ENCODE assay signal across 14 cellular contexts in the genomic region with DNA sequence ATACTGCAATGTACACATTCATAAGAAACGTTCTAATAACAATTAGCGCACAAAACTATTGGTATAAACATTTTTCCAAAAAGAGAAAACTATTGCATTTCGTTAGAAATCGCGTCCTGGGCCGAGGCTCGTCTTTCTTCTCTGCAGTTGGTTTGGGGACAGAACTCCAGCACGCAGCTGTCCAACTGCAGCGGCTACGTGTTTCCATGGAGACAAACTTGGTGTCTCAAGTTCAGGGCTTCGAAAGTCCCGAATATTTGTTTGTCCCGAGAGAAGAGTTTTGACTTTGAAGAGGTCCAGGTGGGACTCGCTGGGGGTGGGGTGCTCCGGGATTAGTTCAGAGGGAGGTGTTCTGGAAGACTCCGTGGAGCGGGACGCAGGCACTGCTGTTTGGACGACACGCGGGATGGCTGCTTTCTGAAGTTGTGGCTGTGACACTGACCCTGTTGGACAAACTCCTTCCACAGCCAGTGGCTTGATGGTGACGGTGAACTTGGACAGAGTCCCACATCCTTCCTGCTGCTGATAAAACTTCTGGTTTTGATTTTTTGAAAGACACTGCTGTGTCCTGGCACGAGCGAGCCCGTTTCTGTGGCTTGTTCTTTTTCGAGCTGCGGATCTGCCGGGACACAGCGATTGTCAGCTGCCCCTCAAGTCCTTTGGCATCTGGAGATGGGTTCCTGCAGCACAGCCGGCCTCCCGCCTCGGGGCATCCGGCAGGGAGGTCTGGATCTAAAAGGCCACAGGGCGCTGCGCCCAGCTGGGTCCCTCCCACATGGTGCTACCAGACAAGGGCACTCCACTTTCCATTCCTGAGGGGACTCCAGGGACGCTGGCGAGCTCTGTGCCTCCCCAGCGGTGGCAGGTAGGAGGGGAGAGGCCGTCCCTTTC. TPM values are rescaled to one million over a fixed set of nuclear protein-coding genes. Genes with fewer than 3 reads are reported as not detected.
DNase-seq lines count a peak whose midpoint lies in the region; ATAC-seq and TF ChIP-seq lines count a peak whose summit lies in the region.
"Had no signal": no experiment of that assay in that cellular context is flagged by ENCODE, and none has a peak within 500 bp of the region (broad histone marks: within the 10 kb centered on the region; RNA-seq: fewer than 3 reads in every experiment).

No MANE protein-coding gene starts in this region.

- H3K27ac ChIP-seq in body of pancreas (no peak overlapping the region), dorsolateral prefrontal cortex (no peak overlapping the region)

- DNase-seq in HFFc6: no peak
- no peak for DNase-seq in body of pancreas
- DNase-seq in hepatic stellate cell (ENCODE audit: low spot score): peak; percentile 42
- DNase-seq in sciatic nerve (ENCODE audit: low spot score): no peak
- DNase-seq in AML-193 (lab: John Stamatoyannopoulos, UW): no peak
- no peak for DNase-seq in dorsolateral prefrontal cortex
- no peak for DNase-seq in NCI-H2196 treated with DMSO at 0.1 percent for 48 hours (lab: John Stamatoyannopoulos, UW; ENCODE audit: unreplicated experiment)
- DNase-seq: activated CD4-positive, alpha-beta T cell treated with anti-CD3 and anti-CD28 coated beads for 48 hours; CD4-positive, alpha-beta T cell; NCI-H2081 treated with DMSO at 0.1 percent for 48 hours; SW 1271 had no signal

- peak; percentile 24 for ATAC-seq in body of pancreas
- ATAC-seq in sciatic nerve: peak; percentile 16
- ATAC-seq in GM18861 (IDR thresholded peaks at IDR 0.05; ENCODE audit: unreplicated experiment): no peak
- ATAC-seq: activated T-helper 17 cell treated with anti-CD3 and anti-CD28 coated beads, Interleukin-2, amount 50 U/mL, for 72 hours had no signal

- no peaks in the 10 kb centered on the region for H3K9me3 ChIP-seq in body of pancreas

- no peaks in the 10 kb centered on the region for H3K9me3 Mint-ChIP-seq in HFFc6
- H3K9me3 Mint-ChIP-seq: activated T-helper 17 cell treated with anti-CD3 and anti-CD28 coated beads, Interleukin-2, amount 50 U/mL, for 72 hours; CD4-positive, alpha-beta T cell had no signal

- 68 to 79% methylated on average over 25 to 37 of the region's 39 CpGs for WGBS in body of pancreas, 2 donors

- H3K27ac Mint-ChIP-seq in HFFc6: no peak overlapping the region
- H3K27ac Mint-ChIP-seq: activated T-helper 17 cell treated with anti-CD3 and anti-CD28 coated beads, Interleukin-2, amount 50 U/mL, for 72 hours; CD4-positive, alpha-beta T cell had no signal

- H3K4me3 Mint-ChIP-seq in HFFc6: peak overlapping the region; percentile 54; the same call in 1 of the 2 replicates
- H3K4me3 Mint-ChIP-seq: activated T-helper 17 cell treated with anti-CD3 and anti-CD28 coated beads, Interleukin-2, amount 50 U/mL, for 72 hours; CD4-positive, alpha-beta T cell had no signal

- H3K4me1 Mint-ChIP-seq in HFFc6 (ENCODE audit: low read depth): peaks cover 10% of the 10 kb centered on the region
- H3K4me1 Mint-ChIP-seq: activated T-helper 17 cell treated with anti-CD3 and anti-CD28 coated beads, Interleukin-2, amount 50 U/mL, for 72 hours had no signal

- TF ChIP-seq POLR2A in body of pancreas (IDR thresholded peaks at IDR 0.05): no peak

- no peaks in the 10 kb centered on the region for H3K36me3 ChIP-seq in body of pancreas (replicated peaks in 1 of 2; ENCODE audit: insufficient read depth in 1 of 2, low read depth in 2 of 2)

- H3K36me3 Mint-ChIP-seq in HFFc6 (ENCODE audit: low read depth): peaks cover 8% of the 10 kb centered on the region; the same call in 1 of the 2 replicates

- TF ChIP-seq CTCF in HFFc6 (IDR thresholded peaks at IDR 0.05) (no peak), body of pancreas (IDR thresholded peaks at IDR 0.05) (no peak), dorsolateral prefrontal cortex (IDR thresholded peaks at IDR 0.05 in 54 of 56, conservative IDR thresholded peaks at IDR 0.05 in 2 of 56; ENCODE audit: low read depth in 1 of 56, partially characterized antibody in 56 of 56) (no peak)

- H3K27me3 ChIP-seq in body of pancreas (no peaks in the 10 kb centered on the region), dorsolateral prefrontal cortex (no peaks in the 10 kb centered on the region)

- H3K27me3 Mint-ChIP-seq in HFFc6 (ENCODE audit: insufficient read depth): peaks cover 5% of the 10 kb centered on the region
- H3K27me3 Mint-ChIP-seq: activated T-helper 17 cell treated with anti-CD3 and anti-CD28 coated beads, Interleukin-2, amount 50 U/mL, for 72 hours; CD4-positive, alpha-beta T cell had no signal

- H3K4me3 ChIP-seq in body of pancreas: no peak overlapping the region
- peak overlapping the region in 2 of 59 donors; percentile 8 to 10 for H3K4me3 ChIP-seq in dorsolateral prefrontal cortex
- H3K4me3 ChIP-seq: skin epidermis had no signal

- intact Hi-C loops in body of pancreas (cut with DNase I): no loop called here
- intact Hi-C loops in sciatic nerve (cut with DNase I): no loop called here
- intact Hi-C loops in dorsolateral prefrontal cortex (cut with DNase I): no loop called here

- H3K4me1 ChIP-seq in body of pancreas: no peaks in the 10 kb centered on the region

RNA-seq across cellular contexts. Expression of gene RANBP3, which starts 15.8 kb away (rescaled TPM):
- 10 to 100 TPM; 57.6 to 80.9 (median 70.4) TPM for total RNA-seq in HFFc6 (2021; fragmentation: NEBNext Ultra II Directional; extraction: Animal tissue kit (Norgen Biotek cat#: 25700))
- total RNA-seq in body of pancreas (10 to 100 TPM; 62.0 to 90.0 TPM), sciatic nerve (76.3 TPM), dorsolateral prefrontal cortex (100 to 1,000 TPM in 31 of 120 experiments, 10 to 100 TPM in 89; 71.9 to 120 (median 93.1) TPM)
